ENCODE assay signal across 13 cellular contexts in the genomic region with DNA sequence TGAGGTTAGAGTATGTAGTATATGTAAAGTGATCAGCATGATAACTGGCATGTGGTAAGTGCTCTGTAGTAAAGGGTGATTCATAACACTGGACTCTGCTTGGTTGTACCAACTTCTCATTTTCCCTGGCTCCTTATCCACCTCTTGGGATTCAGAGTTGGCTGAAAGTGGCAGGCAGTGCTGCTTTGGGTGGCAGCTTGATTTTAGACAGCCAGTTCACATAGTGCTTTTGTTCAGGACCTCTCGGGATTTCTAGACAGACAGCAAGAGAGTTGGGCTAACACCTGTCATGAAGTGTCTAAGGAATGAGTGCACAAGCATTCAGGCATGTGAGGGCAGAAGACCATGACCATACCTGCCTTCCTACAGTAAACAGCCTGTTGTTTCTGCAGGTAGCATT.
DNase-seq lines count a peak whose midpoint lies in the region; ATAC-seq and TF ChIP-seq lines count a peak whose summit lies in the region.
"Had no signal": no experiment of that assay in that cellular context is flagged by ENCODE, and none has a peak within 500 bp of the region (broad histone marks: within the 10 kb centered on the region; RNA-seq: fewer than 3 reads in every experiment).

No MANE protein-coding gene starts in this region.

- H3K4me1 ChIP-seq in mammary epithelial cell (ENCODE audit: insufficient read depth, low read length) (peaks cover 8% of the 10 kb centered on the region), left lung (no peaks in the 10 kb centered on the region)

- no peak overlapping the region for H3K9ac ChIP-seq in mammary epithelial cell (ENCODE audit: insufficient read depth, low read length)

- 100% methylated on average over 1 of the region's 1 CpG for WGBS in mammary epithelial cell (ENCODE audit: low coverage, missing lambda C conversion rate)

- H2AFZ ChIP-seq in mammary epithelial cell (ENCODE audit: low read depth, low read length): no peak overlapping the region
- H2AFZ ChIP-seq: PC-9 had no signal

- no peak overlapping the region for H3K4me2 ChIP-seq in mammary epithelial cell (ENCODE audit: insufficient read depth, low read depth, low read length)
- H3K4me2 ChIP-seq: PC-9 had no signal

- dilution Hi-C loops in mammary epithelial cell (cut with HindIII; ENCODE audit: low sequenced_read_pairs): no loop called here

- in situ Hi-C loops in mammary epithelial cell (cut with MboI; ENCODE audit: low sequenced_read_pairs in 2 of 2): no loop called here

- intact Hi-C loops in mammary epithelial cell (cut with micrococcal nuclease) (no loop called here), left lung (cut with DNase I) (no loop called here), posterior cingulate gyrus (cut with DNase I) (no loop called here)

- H3K27me3 ChIP-seq in mammary epithelial cell (ENCODE audit: insufficient read depth, low read length) (no peaks in the 10 kb centered on the region), left lung (no peaks in the 10 kb centered on the region)

- H3K36me3 ChIP-seq in mammary epithelial cell (ENCODE audit: insufficient read depth, low read length) (peaks cover 7% of the 10 kb centered on the region), left lung (peaks cover 0 to 46% of the 10 kb centered on the region in 2 donors)

- H3K27ac ChIP-seq in mammary epithelial cell (ENCODE audit: insufficient read depth, low read depth, low read length) (no peak overlapping the region), left lung (no peak overlapping the region)
- H3K27ac ChIP-seq: coronary artery, PC-9 had no signal

- H3K4me3 ChIP-seq in mammary epithelial cell (replicated peaks in 1 of 3; ENCODE audit: insufficient read depth in 1 of 3, low read depth in 2 of 3, low read length in 3 of 3): no peak overlapping the region
- H3K4me3 ChIP-seq in left lung: no peak overlapping the region
- H3K4me3 ChIP-seq: coronary artery, PC-9 had no signal

- H3K9me3 ChIP-seq in mammary epithelial cell (replicated peaks; ENCODE audit: insufficient read depth, low read length) (no peaks in the 10 kb centered on the region), left lung (no peaks in the 10 kb centered on the region)

- TF ChIP-seq CTCF in mammary epithelial cell (conservative IDR thresholded peaks at IDR 0.05 in 1 of 2, IDR thresholded peaks at IDR 0.05 in 1 of 2; ENCODE audit: extremely low read depth in 1 of 2, insufficient read depth in 1 of 2, low read depth in 1 of 2, low read length in 2 of 2): no peak
- TF ChIP-seq CTCF in left lung (IDR thresholded peaks at IDR 0.05): no peak

- peak; percentile 69 for ATAC-seq in left lung
- no peak for ATAC-seq in GM21447 (IDR thresholded peaks at IDR 0.05; ENCODE audit: unreplicated experiment)
- ATAC-seq in GM21381 (IDR thresholded peaks at IDR 0.05; ENCODE audit: unreplicated experiment): no peak

- peaks cover 24% of the 10 kb centered on the region for H3K79me2 ChIP-seq in mammary epithelial cell (ENCODE audit: insufficient read depth, low read length)

- no TSS peak for BruUV-seq in mammary epithelial cell (replicated peaks; lab: Mats Ljungman, UMichigan)

- peak; percentile 32 for DNase-seq in AG20443 (ENCODE audit: low spot score)
- peak; percentile 60 for DNase-seq in M059J (ENCODE audit: low read depth)
- DNase-seq in mammary epithelial cell: peak; percentile 48
- no peak for DNase-seq in left lung
- DNase-seq in posterior cingulate gyrus: no peak
- no peak for DNase-seq in stimulated activated CD4-positive, alpha-beta T cell treated with anti-CD3 and anti-CD28 coated beads, Interleukin-2, amount 100 ng/mL, for 48 hours
- DNase-seq: activated naive CD4-positive, alpha-beta T cell; C1 segment of cervical spinal cord; Karpas-422; PC-9 had no signal

- H4K20me1 ChIP-seq in mammary epithelial cell (ENCODE audit: insufficient read depth, low read length): peaks cover 4% of the 10 kb centered on the region

- CTCF ChIA-PET in mammary epithelial cell (lab: Charles Lee; ENCODE audit: low non-redundant PET): no interaction called here

Comparison
In these comparisons a context has a peak if more than half of its experiments do, and no peak if none do; other contexts are left out.
1. DNase-seq: peak in AG20443 (single experiment), M059J (single experiment) and mammary epithelial cell (single experiment); none in left lung (0 of 2), posterior cingulate gyrus (0 of 10) and stimulated activated CD4-positive, alpha-beta T cell treated with anti-CD3 and anti-CD28 coated beads, Interleukin-2, amount 100 ng/mL, for 48 hours (0 of 2).